33 cellular contexts compared by ENCODE assay signal in the genomic region with DNA sequence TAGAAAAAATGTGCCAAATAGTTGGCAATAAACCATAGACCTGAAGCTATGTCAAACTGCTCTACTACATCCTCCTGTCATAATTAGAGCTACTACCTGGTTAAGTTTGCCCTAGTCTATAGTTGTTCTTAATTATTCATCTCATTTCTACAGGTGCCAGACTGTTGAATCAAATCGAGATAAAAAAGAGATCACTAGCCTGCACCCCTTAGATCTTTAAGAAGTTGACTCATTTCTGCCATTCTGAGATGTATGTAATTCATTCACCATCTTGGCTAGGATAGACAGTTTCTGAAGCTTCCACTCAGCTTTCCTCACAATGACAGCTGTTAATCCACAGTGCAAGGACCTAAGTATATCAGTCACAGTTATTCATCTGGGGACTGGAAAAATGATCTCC.
"Had no signal": no experiment of that assay in that cellular context is flagged by ENCODE, and none has a peak within 500 bp of the region (broad histone marks: within the 10 kb centered on the region; RNA-seq: fewer than 3 reads in every experiment).

No MANE protein-coding gene starts in this region.

- H3K4me1 ChIP-seq: esophagus muscularis mucosa, foreskin keratinocyte, gastrocnemius medialis, heart left ventricle had no signal

- H3K27ac ChIP-seq: brain microvascular endothelial cell, esophagus muscularis mucosa, foreskin keratinocyte, gastrocnemius medialis, heart left ventricle, WERI-Rb-1 had no signal

- H3K4me1 Mint-ChIP-seq: activated CD4-positive, alpha-beta memory T cell treated with anti-CD3 and anti-CD28 coated beads, Interleukin-2, amount 10 ng/mL, durations not matched to agents 7 days and 5 days; activated CD4-positive, alpha-beta T cell treated with anti-CD3 and anti-CD28 coated beads, Interleukin-2, amount 10 ng/mL, durations not matched to agents 24 days and 14 days; T-helper 17 cell had no signal

- H3K36me3 ChIP-seq: brain microvascular endothelial cell, esophagus muscularis mucosa, gastrocnemius medialis, heart left ventricle, WERI-Rb-1 had no signal

- H3K27me3 Mint-ChIP-seq: activated B cell treated with CpG ODN at 0.5 μM for 24 hours; activated CD4-positive, alpha-beta memory T cell treated with anti-CD3 and anti-CD28 coated beads, Interleukin-2, amount 10 ng/mL, durations not matched to agents 7 days and 5 days; activated CD4-positive, alpha-beta T cell treated with anti-CD3 and anti-CD28 coated beads, Interleukin-2, amount 10 ng/mL, durations not matched to agents 24 days and 14 days; activated naive CD8-positive, alpha-beta T cell; activated T-cell treated with anti-CD3 and anti-CD28 coated beads, Interleukin-2, amount 50 U/mL, for 24 hours; effector memory CD8-positive, alpha-beta T cell; T-helper 17 cell had no signal

- H3K4me3 ChIP-seq: esophagus muscularis mucosa, gastrocnemius medialis, heart left ventricle had no signal

- H3K36me3 Mint-ChIP-seq: activated naive CD8-positive, alpha-beta T cell had no signal

- ATAC-seq: effector memory CD8-positive, alpha-beta T cell; foreskin keratinocyte; gastrocnemius medialis; heart left ventricle; T-helper 17 cell had no signal

- DNase-seq: activated B cell treated with CpG ODN at 0.5 μM for 24 hours; activated CD4-positive, alpha-beta memory T cell treated with anti-CD3 and anti-CD28 coated beads, Interleukin-2, amount 10 ng/mL, durations not matched to agents 7 days and 5 days; activated CD4-positive, alpha-beta T cell treated with anti-CD3 and anti-CD28 coated beads, Interleukin-2, amount 10 ng/mL, durations not matched to agents 24 days and 14 days; activated CD4-positive, alpha-beta T cell treated with anti-CD3 and anti-CD28 coated beads, Interleukin-2, amount 50 U/mL, for 4 hours; activated CD8-positive, alpha-beta memory T cell treated with anti-CD3 and anti-CD28 coated beads, Interleukin-2, amount 50 U/mL, for 48 hours; activated effector memory CD4-positive, alpha-beta T cell treated with anti-CD3 and anti-CD28 coated beads, Interleukin-2, amount 50 U/mL, for 16 hours; activated naive CD4-positive, alpha-beta T cell treated with anti-CD3 and anti-CD28 coated beads for 36 hours; activated T-cell treated with anti-CD3 and anti-CD28 coated beads for 4 hours; activated T-cell treated with anti-CD3 and anti-CD28 coated beads, Interleukin-2, amount 50 U/mL, for 24 hours; amniotic stem cell; anterior cingulate cortex; brain microvascular endothelial cell; caudate nucleus; cortex of kidney; dermis blood vessel endothelial cell; effector CD4-positive, alpha-beta T cell; effector memory CD8-positive, alpha-beta T cell; erythroblast; foreskin keratinocyte; gastrocnemius medialis; glutamatergic neuron; heart left ventricle; hypothalamus; T-helper 17 cell; T1000; WERI-Rb-1 had no signal

- H3K4me3 Mint-ChIP-seq: activated B cell treated with CpG ODN at 0.5 μM for 24 hours; activated CD4-positive, alpha-beta memory T cell treated with anti-CD3 and anti-CD28 coated beads, Interleukin-2, amount 10 ng/mL, durations not matched to agents 7 days and 5 days; activated CD4-positive, alpha-beta T cell treated with anti-CD3 and anti-CD28 coated beads, Interleukin-2, amount 10 ng/mL, durations not matched to agents 24 days and 14 days; activated naive CD4-positive, alpha-beta T cell treated with anti-CD3 and anti-CD28 coated beads for 36 hours; activated naive CD8-positive, alpha-beta T cell; activated T-cell treated with anti-CD3 and anti-CD28 coated beads, Interleukin-2, amount 50 U/mL, for 24 hours; activated T-helper 1 cell treated with anti-CD3 and anti-CD28 coated beads, Interleukin-12 subunit alpha, Interleukin-12 subunit beta, Interleukin-2, Interleukin-4 antibody, amounts not matched to agents 30 ng/mL and 10 ng/mL and 1 ng/mL, durations not matched to agents 14 hours and 24 hours and 36 hours; effector memory CD8-positive, alpha-beta T cell; T-helper 17 cell; T-helper 2 cell treated with Interferon-gamma antibody and Interleukin-4, amounts not matched to agents 5 μg/mL and 100 μg/mL, for 36 hours had no signal

- H3K9me3 Mint-ChIP-seq: activated B cell treated with CpG ODN at 0.5 μM for 24 hours; activated CD4-positive, alpha-beta memory T cell treated with anti-CD3 and anti-CD28 coated beads, Interleukin-2, amount 10 ng/mL, durations not matched to agents 7 days and 5 days; activated CD4-positive, alpha-beta T cell treated with anti-CD3 and anti-CD28 coated beads, Interleukin-2, amount 10 ng/mL, durations not matched to agents 24 days and 14 days; activated naive CD4-positive, alpha-beta T cell treated with anti-CD3 and anti-CD28 coated beads for 36 hours; activated T-helper 1 cell treated with anti-CD3 and anti-CD28 coated beads, Interleukin-12 subunit alpha, Interleukin-12 subunit beta, Interleukin-2, Interleukin-4 antibody, amounts not matched to agents 30 ng/mL and 10 ng/mL and 1 ng/mL, durations not matched to agents 14 hours and 24 hours and 36 hours; effector memory CD8-positive, alpha-beta T cell had no signal

- FAIRE-seq: astrocyte, colon had no signal

- H3K9me3 ChIP-seq: esophagus muscularis mucosa, gastrocnemius medialis, heart left ventricle had no signal

- H3K27me3 ChIP-seq: brain microvascular endothelial cell, esophagus muscularis mucosa, gastrocnemius medialis, heart left ventricle had no signal

- H3K27ac Mint-ChIP-seq: activated B cell treated with CpG ODN at 0.5 μM for 24 hours; activated CD4-positive, alpha-beta memory T cell treated with anti-CD3 and anti-CD28 coated beads, Interleukin-2, amount 10 ng/mL, durations not matched to agents 7 days and 5 days; activated CD4-positive, alpha-beta T cell treated with anti-CD3 and anti-CD28 coated beads, Interleukin-2, amount 10 ng/mL, durations not matched to agents 24 days and 14 days; activated naive CD4-positive, alpha-beta T cell treated with anti-CD3 and anti-CD28 coated beads for 36 hours; activated naive CD8-positive, alpha-beta T cell; activated T-cell treated with anti-CD3 and anti-CD28 coated beads, Interleukin-2, amount 50 U/mL, for 24 hours; activated T-helper 1 cell treated with anti-CD3 and anti-CD28 coated beads, Interleukin-12 subunit alpha, Interleukin-12 subunit beta, Interleukin-2, Interleukin-4 antibody, amounts not matched to agents 30 ng/mL and 10 ng/mL and 1 ng/mL, durations not matched to agents 14 hours and 24 hours and 36 hours; activated T-helper 2 cell treated with anti-CD3 and anti-CD28 coated beads, Interferon-gamma antibody, Interleukin-2, Interleukin-4, amounts not matched to agents 10 μg/mL and 5 μg/mL and 100 μg/mL, durations not matched to agents 14 hours and 24 hours and 36 hours; effector memory CD8-positive, alpha-beta T cell; T-helper 17 cell; T-helper 2 cell treated with Interferon-gamma antibody and Interleukin-4, amounts not matched to agents 5 μg/mL and 100 μg/mL, for 36 hours had no signal
